In genomic region chr2:61534926-61535325, GRCh38 we compare ENCODE assay signal across 8 cellular contexts. TPM values are rescaled to one million over a fixed set of nuclear protein-coding genes. Genes with fewer than 3 reads are reported as not detected.
DNase-seq lines count a peak whose midpoint lies in the region; ATAC-seq and TF ChIP-seq lines count a peak whose summit lies in the region.

No MANE protein-coding gene starts in this region.

- H3K79me2 ChIP-seq in PC-9 (ENCODE audit: low read depth): peaks cover 80% of the 10 kb centered on the region

- H3K9me3 ChIP-seq in PC-9 (ENCODE audit: insufficient read depth, low read depth): no peaks in the 10 kb centered on the region
- H3K9me3 ChIP-seq in psoas muscle: no peaks in the 10 kb centered on the region

- H3K4me3 ChIP-seq in GM06990 (replicated peaks; ENCODE audit: low read depth, low read length) (peak overlapping the region; percentile 72), PC-9 (peak overlapping the region; percentile 94), psoas muscle (peak overlapping the region; percentile 87), lower leg skin (ENCODE audit: low read depth, poor library complexity, severe bottlenecking) (no peak overlapping the region)

- DNase-seq in GM06990 (ENCODE audit: extremely low read depth, insufficient read length) (no peak), PC-9 (no peak), epithelial cell of prostate (ENCODE audit: low read depth, low spot score) (no peak), psoas muscle (no peak), GDM1 (lab: John Stamatoyannopoulos, UW) (no peak), NCI-H69 (lab: John Stamatoyannopoulos, UW) (no peak), lower leg skin (ENCODE audit: low spot score in 2 of 2) (no peak)

- POLR2A ChIA-PET in PC-9 (lab: Charles Lee; ENCODE audit: unreplicated experiment): interaction anchor here (0.6 kb wide), 1 partner anchor 357 kb away, joined by 6 read pairs; no protein-coding TSS in a partner anchor

- peaks cover 62% of the 10 kb centered on the region for H4K20me1 ChIP-seq in PC-9 (ENCODE audit: insufficient read depth)

- H3F3A ChIP-seq in PC-9 (ENCODE audit: insufficient read depth, low read depth): peaks cover 22% of the 10 kb centered on the region

- no peak for ATAC-seq in psoas muscle
- ATAC-seq in GM21381 (IDR thresholded peaks at IDR 0.05; ENCODE audit: unreplicated experiment): no peak

- peaks cover 40% of the 10 kb centered on the region for H3K4me1 ChIP-seq in PC-9 (replicated peaks; ENCODE audit: insufficient read depth)
- H3K4me1 ChIP-seq in psoas muscle: peaks cover 44% of the 10 kb centered on the region

- H3K36me3 ChIP-seq in GM06990 (ENCODE audit: control insufficient read depth, insufficient read depth, low read length) (no peaks in the 10 kb centered on the region; the same call in 1 of the 2 replicates), PC-9 (ENCODE audit: low read depth) (peaks cover 46% of the 10 kb centered on the region), psoas muscle (ENCODE audit: insufficient read depth in 1 of 2, low read depth in 1 of 2) (peaks cover 0 to 5% of the 10 kb centered on the region in 2 donors)

- peak overlapping the region; percentile 92 for H3K4me2 ChIP-seq in PC-9

- no TSS peak for BruUV-seq in PC-9 (replicated peaks; lab: Mats Ljungman, UMichigan)

- H3K27me3 ChIP-seq in GM06990 (replicated peaks; ENCODE audit: control insufficient read depth, insufficient read depth, low read length) (no peaks in the 10 kb centered on the region), PC-9 (ENCODE audit: insufficient read depth, low read depth) (no peaks in the 10 kb centered on the region), psoas muscle (ENCODE audit: insufficient read depth in 3 of 3, low read length in 2 of 3) (no peaks in the 10 kb centered on the region)

- H3K27ac ChIP-seq in PC-9 (peak overlapping the region; percentile 88), epithelial cell of prostate (peak overlapping the region; percentile 95), psoas muscle (peak overlapping the region; percentile 97)

- CTCF ChIA-PET in PC-9 (lab: Charles Lee): no interaction called here

- TF ChIP-seq CTCF in GM06990 (IDR thresholded peaks at IDR 0.05; ENCODE audit: insufficient read depth, low read length, poor library complexity, severe bottlenecking): no peak
- no peak for TF ChIP-seq CTCF in PC-9 (conservative IDR thresholded peaks at IDR 0.05)
- TF ChIP-seq CTCF in psoas muscle (IDR thresholded peaks at IDR 0.05): no peak
- TF ChIP-seq CTCF in lower leg skin (IDR thresholded peaks at IDR 0.05): no peak

- no peaks in the 10 kb centered on the region for H3K9me2 ChIP-seq in PC-9 (ENCODE audit: insufficient read depth)

- no peak overlapping the region for H2AFZ ChIP-seq in PC-9

- 26 to 33% (median 31%) methylated on average over 2 of the region's 2 CpGs for WGBS in psoas muscle, 3 donors
- 25 to 27% methylated on average over 2 of the region's 2 CpGs for WGBS in lower leg skin, 2 donors

- TF ChIP-seq POLR2A in lower leg skin (IDR thresholded peaks at IDR 0.05): no peak

- intact Hi-C loops in PC-9 (cut with micrococcal nuclease; ENCODE audit: unreplicated experiment): loop anchor here (10.0 kb wide), 1 partner anchor 350 kb away; the partner anchor contains the start of gene CCT4
- intact Hi-C loops in psoas muscle (cut with DNase I): loop anchor here (2.0 to 5.0 kb wide), 3 partner anchors 63 to 320 kb away; partner anchors contain the start of genes FAM161A (in 1 of the 2) and USP34 (in 1 of the 2)
- intact Hi-C loops in lower leg skin (cut with DNase I; ENCODE audit: low total_unique reads): no loop called here

RNA-seq across cellular contexts. Expression of gene XPO1, which starts 3.2 kb away (rescaled TPM):
- total RNA-seq in PC-9 (2021) (228 and 236 TPM in 2 replicates), psoas muscle (100 to 1,000 TPM in 1 of 4 donors, 10 to 100 TPM in 3; 57.9 to 108 (median 63.1) TPM), lower leg skin (10 to 100 TPM; 49.9 to 70.3 (median 62.2) TPM)
- polyA plus RNA-seq in psoas muscle: 10 to 100 TPM; 33.5 to 73.9 (median 33.8) TPM
